11 cellular contexts compared by ENCODE assay signal in genomic region chr10:30750971-30751677, GRCh38.
DNase-seq lines count a peak whose midpoint lies in the region; ATAC-seq, FAIRE-seq and TF ChIP-seq lines count a peak whose summit lies in the region.
"Had no signal": no experiment of that assay in that cellular context is flagged by ENCODE, and none has a peak within 500 bp of the region (broad histone marks: within the 10 kb centered on the region; RNA-seq: fewer than 3 reads in every experiment).

No MANE protein-coding gene starts in this region.

- intact Hi-C loops in CD4-positive, alpha-beta memory T cell (cut with micrococcal nuclease) = no loop called here
- intact Hi-C loops in GM12878 (cut with micrococcal nuclease; ENCODE audit: unreplicated experiment) (loop anchor here (1.0 kb wide), 3 partner anchors 13 to 32 kb away; no protein-coding TSS in a partner anchor), tibial artery (cut with DNase I; ENCODE audit: low total_unique reads) (no loop called here)

- H3K27ac ChIP-seq in CD4-positive, alpha-beta memory T cell (ENCODE audit: low read depth, low read length) = no peak overlapping the region
- H3K27ac ChIP-seq in GM12878 (ENCODE audit: control insufficient read depth, insufficient read depth) (peak overlapping the region; percentile 71), tibial artery (no peak overlapping the region)

- H3K4me1 ChIP-seq in CD4-positive, alpha-beta memory T cell (ENCODE audit: insufficient read depth, low read length) = peaks cover 4% of the 10 kb centered on the region
- H3K4me1 ChIP-seq in GM12878 (ENCODE audit: control insufficient read depth, insufficient read depth, low read length) (peaks cover 34% of the 10 kb centered on the region), HAP-1 (no peaks in the 10 kb centered on the region), tibial artery (peaks cover 0 to 4% (median 0%) of the 10 kb centered on the region in 4 donors)

- RAD21 ChIA-PET in GM12878 (lab: Charles Lee; ENCODE audit: unreplicated experiment) = interaction anchor here (0.6 to 2.5 kb wide), 14 partner anchors 13 to 1427 kb away, joined by 3 to 14 read pairs (median 4); no protein-coding TSS in a partner anchor

- H3K9me3 ChIP-seq in CD4-positive, alpha-beta memory T cell (ENCODE audit: control insufficient read depth in 1 of 2, low read length in 2 of 2) = no peaks in the 10 kb centered on the region
- H3K9me3 ChIP-seq in GM12878 (replicated peaks; ENCODE audit: control insufficient read depth, insufficient read depth, low read length) (no peaks in the 10 kb centered on the region), HAP-1 (no peaks in the 10 kb centered on the region), tibial artery (no peaks in the 10 kb centered on the region)
- H3K9me3 ChIP-seq: BE2C had no signal

- H2AFZ ChIP-seq in GM12878 (ENCODE audit: control insufficient read depth, low read depth, low read length) = peak overlapping the region; percentile 46

- H3K27me3 ChIP-seq in CD4-positive, alpha-beta memory T cell (ENCODE audit: insufficient read depth, low read length) = no peaks in the 10 kb centered on the region
- no peaks in the 10 kb centered on the region for H3K27me3 ChIP-seq in GM12878 (replicated peaks in 1 of 2; ENCODE audit: control insufficient read depth in 2 of 2, insufficient read depth in 2 of 2, low read length in 1 of 2)
- no peaks in the 10 kb centered on the region for H3K27me3 ChIP-seq in HAP-1 (ENCODE audit: low read depth)
- no peaks in the 10 kb centered on the region for H3K27me3 ChIP-seq in tibial artery
- H3K27me3 ChIP-seq: BE2C had no signal

- SMC1A ChIA-PET in GM12878 (lab: Charles Lee; ENCODE audit: uncharacterized antibody, unreplicated experiment) = interaction anchor here (0.8 to 5.7 kb wide), 11 partner anchors 8 to 1057 kb away, joined by 3 to 37 read pairs (median 6); no protein-coding TSS in a partner anchor

- in situ Hi-C loops in KBM-7 (cut with MboI; ENCODE audit: low pct_unique_long_range_greater_than_20kb, low sequenced_read_pairs) (no loop called here), GM12878 (cut with MboI) (no loop called here), HAP-1 (cut with MboI; ENCODE audit: low sequenced_read_pairs) (no loop called here)

- no peaks in the 10 kb centered on the region for H3K9me3 Mint-ChIP-seq in CD4-positive, alpha-beta memory T cell
- H3K9me3 Mint-ChIP-seq: neural crest cell had no signal

- POLR2A ChIA-PET in CD4-positive, alpha-beta memory T cell (lab: Charles Lee; ENCODE audit: partially characterized antibody) = interaction anchor here (1.3 kb wide), 1 partner anchor 64 kb away, joined by 3 read pairs; no protein-coding TSS in a partner anchor
- POLR2A ChIA-PET in GM12878 (lab: Charles Lee) = interaction anchor here (0.6 kb wide), 1 partner anchor 580 kb away, joined by 3 read pairs; no protein-coding TSS in a partner anchor

- H3K27ac Mint-ChIP-seq in CD4-positive, alpha-beta memory T cell = peak overlapping the region in 4 of 7 donors; percentile 3 to 74 (median 34)

- no peak for TF ChIP-seq POLR2A in GM12878 (IDR thresholded peaks at IDR 0.05; ENCODE audit: low read depth, low read length)

- peaks cover 0 to 4% of the 10 kb centered on the region in 2 donors for H3K27me3 Mint-ChIP-seq in CD4-positive, alpha-beta memory T cell

- no peak overlapping the region; the same call in 1 of the 2 replicates for H3K9ac ChIP-seq in GM12878 (ENCODE audit: control insufficient read depth, insufficient read depth, low read length)

- H3K79me2 ChIP-seq in GM12878 (ENCODE audit: control insufficient read depth, insufficient read depth, low read length) = no peaks in the 10 kb centered on the region

- no peak for TF ChIP-seq EP300 in GM12878 (IDR thresholded peaks at IDR 0.05; ENCODE audit: borderline replicate concordance in 1 of 2, control insufficient read depth in 1 of 2, low read depth in 2 of 2, low read length in 2 of 2)

- TF ChIP-seq CTCF in GM12878 (IDR thresholded peaks at IDR 0.05 in 2 of 3, conservative IDR thresholded peaks at IDR 0.05 in 1 of 3; ENCODE audit: control insufficient read depth in 2 of 3, extremely low read depth in 1 of 3, insufficient read depth in 1 of 3, low read depth in 3 of 3, low read length in 3 of 3) = no peak
- TF ChIP-seq CTCF in tibial artery (IDR thresholded peaks at IDR 0.05) = no peak

- TF ChIP-seq RAD21 in GM12878 (IDR thresholded peaks at IDR 0.05; ENCODE audit: insufficient read depth, low read depth, low read length) = peak; percentile 11; the same call in 1 of the 2 replicates

- H3K4me1 Mint-ChIP-seq in CD4-positive, alpha-beta memory T cell = peaks cover 6 to 30% (median 23%) of the 10 kb centered on the region in 4 donors

- H4K20me1 ChIP-seq in GM12878 (ENCODE audit: control insufficient read depth, insufficient read depth) = no peaks in the 10 kb centered on the region

- WGBS in GM12878 (ENCODE audit: insufficient coverage, insufficient replicate concordance, low lambda C conversion rate, missing lambda C conversion rate) = 20% methylated on average over 10 of the region's 10 CpGs

- no peaks in the 10 kb centered on the region for H3K36me3 ChIP-seq in CD4-positive, alpha-beta memory T cell (ENCODE audit: insufficient read depth, low read length)
- no peaks in the 10 kb centered on the region for H3K36me3 ChIP-seq in GM12878 (ENCODE audit: control insufficient read depth in 2 of 2, insufficient read depth in 2 of 2, low read length in 1 of 2)
- H3K36me3 ChIP-seq in HAP-1 (replicated peaks) = no peaks in the 10 kb centered on the region
- no peaks in the 10 kb centered on the region for H3K36me3 ChIP-seq in tibial artery
- H3K36me3 ChIP-seq: BE2C had no signal

- no peak overlapping the region for H3K4me3 ChIP-seq in CD4-positive, alpha-beta memory T cell (ENCODE audit: low read length in 2 of 2)
- H3K4me3 ChIP-seq in GM12878 (no peak overlapping the region), HAP-1 (no peak overlapping the region), tibial artery (no peak overlapping the region)

- CTCF ChIA-PET in CD4-positive, alpha-beta memory T cell (lab: Charles Lee; ENCODE audit: partially characterized antibody) = interaction anchor here (0.5 to 3.3 kb wide), 13 partner anchors 11 to 1319 kb away, joined by 3 to 22 read pairs (median 4); no protein-coding TSS in a partner anchor
- CTCF ChIA-PET in GM12878 (lab: Yijun Ruan, JAX) = interaction anchor here (0.6 to 2.6 kb wide), 21 partner anchors 8 to 1081 kb away, joined by 3 to 32 read pairs (median 7); partner anchors contain the start of gene ZNF438

- H3K36me3 Mint-ChIP-seq in CD4-positive, alpha-beta memory T cell = no peaks in the 10 kb centered on the region

- peak; percentile 48 for ATAC-seq in GM12878

- H3K4me3 Mint-ChIP-seq in CD4-positive, alpha-beta memory T cell = peak overlapping the region in 5 of 8 donors; percentile 8 to 69 (median 27)
- H3K4me3 Mint-ChIP-seq: neural crest cell had no signal

- H3K4me2 ChIP-seq in GM12878 (ENCODE audit: control insufficient read depth, insufficient read depth) = peak overlapping the region; percentile 34

- DNase-seq in CD4-positive, alpha-beta memory T cell = no peak
- peak; percentile 19 for DNase-seq in GM19239 (ENCODE audit: insufficient read length, low spot score)
- DNase-seq in KBM-7 = peak; percentile 16
- DNase-seq in GM12878 (ENCODE audit: low read depth, low spot score) = peak; percentile 75
- no peak for DNase-seq in HAP-1 (ENCODE audit: low spot score in 2 of 2)
- DNase-seq in midbrain (lab: John Stamatoyannopoulos, UW) = no peak
- DNase-seq in tibial artery = no peak
- no peak for DNase-seq in NCI-H2081 treated with DMSO at 0.1 percent for 48 hours (lab: John Stamatoyannopoulos, UW)

- FAIRE-seq in GM19239 (lab: Jason Lieb, UNC) = peak; percentile 21
- FAIRE-seq in GM12878 (lab: Jason Lieb, UNC) = peak; percentile 92
- FAIRE-seq: TTC549 had no signal

- BruUV-seq in GM12878 (replicated peaks; lab: Mats Ljungman, UMichigan) = no TSS peak

TF ChIP-seq in GM12878, 131 proteins besides CTCF, POLR2A, EP300 and RAD21 (continues in another document):
- no peak for TF ChIP-seq HCFC1 (IDR thresholded peaks at IDR 0.05; ENCODE audit: low read length)
- peak; percentile 84 for TF ChIP-seq RUNX3 (IDR thresholded peaks at IDR 0.05; ENCODE audit: low read length)
- no peak for TF ChIP-seq ATF7 (IDR thresholded peaks at IDR 0.05; ENCODE audit: low read depth)
- no peak for TF ChIP-seq SMC3 (IDR thresholded peaks at IDR 0.05; ENCODE audit: borderline replicate concordance, low read length)
- TF ChIP-seq SIN3A (IDR thresholded peaks at IDR 0.05; ENCODE audit: low read depth, low read length) = no peak
- no peak for TF ChIP-seq REST (IDR thresholded peaks at IDR 0.05; ENCODE audit: low read depth, low read length)
- no peak for TF ChIP-seq GABPA (IDR thresholded peaks at IDR 0.05; ENCODE audit: low read depth)
- TF ChIP-seq ZNF207 (IDR thresholded peaks at IDR 0.05; ENCODE audit: borderline replicate concordance) = no peak
- no peak for TF ChIP-seq TARDBP (IDR thresholded peaks at IDR 0.05; ENCODE audit: borderline replicate concordance)
- 0 out of 2 replicates have a peak, but pooled peaks have one; percentile 9 for TF ChIP-seq TAF1 (IDR thresholded peaks at IDR 0.05; ENCODE audit: borderline replicate concordance, low read depth, low read length)

Comparison
In these comparisons a context has a peak if more than half of its experiments do, and no peak if none do; other contexts are left out.
1. DNase-seq: peak in GM19239 (single experiment), KBM-7 (single experiment) and GM12878 (single experiment); none in CD4-positive, alpha-beta memory T cell (0 of 5), HAP-1 (0 of 2), midbrain (single experiment), tibial artery (0 of 2) and NCI-H2081 treated with DMSO at 0.1 percent for 48 hours (single experiment).